ENCODE assay signal across 2 cellular contexts in the genomic region with DNA sequence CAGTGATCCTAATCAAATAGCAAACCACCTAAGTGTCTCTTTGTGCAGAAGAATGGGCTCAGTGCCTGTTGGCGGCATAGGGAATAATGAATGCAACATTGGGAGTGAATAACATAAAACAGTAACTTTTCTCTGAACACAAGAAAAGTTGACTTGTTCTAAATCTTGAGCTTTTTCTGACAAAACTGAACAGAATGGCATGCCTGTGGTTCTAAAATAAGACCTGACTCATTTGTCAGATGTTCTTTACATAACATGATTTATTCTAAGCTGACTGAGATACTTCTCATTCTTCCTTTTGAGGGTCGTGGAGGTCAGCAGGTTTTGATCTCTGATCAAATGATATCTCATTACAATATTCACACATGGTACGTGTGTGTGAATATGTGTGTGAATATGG.
TF ChIP-seq lines count a peak whose summit lies in the region.

No MANE protein-coding gene starts in this region.

TF ChIP-seq in SK-N-SH, 30 proteins besides CTCF, POLR2A, EP300 and RAD21 (continued from another document):
- TF ChIP-seq SIN3A (IDR thresholded peaks at IDR 0.05; ENCODE audit: borderline replicate concordance, low read depth, low read length) (no peak), FOXJ3 (CRISPR knock-in tag; IDR thresholded peaks at IDR 0.05) (no peak), MAX (IDR thresholded peaks at IDR 0.05; ENCODE audit: low read depth) (no peak)

TF ChIP-seq in SK-N-SH treated with all-trans-retinoic acid at 6 μM for 48 hours, 23 proteins besides CTCF, POLR2A, EP300 and RAD21 (continued from another document):
- TF ChIP-seq, protein P1, sequence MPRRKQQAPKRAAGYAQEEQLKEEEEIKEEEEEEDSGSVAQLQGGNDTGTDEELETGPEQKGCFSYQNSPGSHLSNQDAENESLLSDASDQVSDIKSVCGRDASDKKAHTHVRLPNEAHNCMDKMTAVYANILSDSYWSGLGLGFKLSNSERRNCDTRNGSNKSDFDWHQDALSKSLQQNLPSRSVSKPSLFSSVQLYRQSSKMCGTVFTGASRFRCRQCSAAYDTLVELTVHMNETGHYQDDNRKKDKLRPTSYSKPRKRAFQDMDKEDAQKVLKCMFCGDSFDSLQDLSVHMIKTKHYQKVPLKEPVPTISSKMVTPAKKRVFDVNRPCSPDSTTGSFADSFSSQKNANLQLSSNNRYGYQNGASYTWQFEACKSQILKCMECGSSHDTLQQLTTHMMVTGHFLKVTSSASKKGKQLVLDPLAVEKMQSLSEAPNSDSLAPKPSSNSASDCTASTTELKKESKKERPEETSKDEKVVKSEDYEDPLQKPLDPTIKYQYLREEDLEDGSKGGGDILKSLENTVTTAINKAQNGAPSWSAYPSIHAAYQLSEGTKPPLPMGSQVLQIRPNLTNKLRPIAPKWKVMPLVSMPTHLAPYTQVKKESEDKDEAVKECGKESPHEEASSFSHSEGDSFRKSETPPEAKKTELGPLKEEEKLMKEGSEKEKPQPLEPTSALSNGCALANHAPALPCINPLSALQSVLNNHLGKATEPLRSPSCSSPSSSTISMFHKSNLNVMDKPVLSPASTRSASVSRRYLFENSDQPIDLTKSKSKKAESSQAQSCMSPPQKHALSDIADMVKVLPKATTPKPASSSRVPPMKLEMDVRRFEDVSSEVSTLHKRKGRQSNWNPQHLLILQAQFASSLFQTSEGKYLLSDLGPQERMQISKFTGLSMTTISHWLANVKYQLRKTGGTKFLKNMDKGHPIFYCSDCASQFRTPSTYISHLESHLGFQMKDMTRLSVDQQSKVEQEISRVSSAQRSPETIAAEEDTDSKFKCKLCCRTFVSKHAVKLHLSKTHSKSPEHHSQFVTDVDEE (CRISPR knock-in tag; IDR thresholded peaks at IDR 0.05) = no peak
- TF ChIP-seq CSDC2 (CRISPR knock-in tag; IDR thresholded peaks at IDR 0.05) (no peak), TOX (CRISPR knock-in tag; IDR thresholded peaks at IDR 0.05; ENCODE audit: borderline replicate concordance) (no peak), ZNF70 (CRISPR knock-in tag; IDR thresholded peaks at IDR 0.05) (no peak), GLIS3 (CRISPR knock-in tag; IDR thresholded peaks at IDR 0.05) (no peak)
TF ChIP-seq in SK-N-SH treated with all-trans-retinoic acid at 6 μM for 48 hours: peak in this region for 0.
